Comparison of ENCODE assay signal across 27 cellular contexts in the genomic region with DNA sequence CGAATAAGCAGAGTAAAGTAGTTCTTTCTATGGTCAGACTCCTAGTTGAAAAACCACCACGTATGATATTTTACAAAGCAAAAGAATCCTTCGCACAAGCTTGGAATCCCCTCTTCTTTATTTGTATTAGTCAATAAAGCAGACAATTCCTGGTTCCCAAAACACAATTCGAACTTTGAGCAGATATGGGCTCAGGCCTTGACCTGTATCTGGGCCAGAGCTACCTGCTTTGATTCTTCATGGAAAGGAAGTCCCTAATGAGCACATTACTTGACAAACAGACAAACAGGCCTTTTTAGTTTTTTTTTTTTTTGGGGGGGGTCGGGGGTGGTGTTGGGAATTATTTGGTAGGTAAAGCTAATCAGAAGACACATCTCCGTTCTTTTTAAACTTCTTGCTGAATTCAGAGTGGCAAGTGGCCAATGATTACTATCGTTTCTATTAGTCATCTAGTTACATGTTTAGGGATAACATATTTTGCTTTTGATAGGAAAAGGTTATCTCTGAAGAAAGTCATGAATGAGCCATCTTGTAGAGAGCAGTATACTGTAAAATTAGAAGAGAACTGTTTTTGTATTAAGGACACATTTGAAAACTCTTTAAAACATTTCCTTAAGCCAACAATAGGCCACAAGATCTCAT.
"Had no signal": no experiment of that assay in that cellular context is flagged by ENCODE, and none has a peak within 500 bp of the region (broad histone marks: within the 10 kb centered on the region; RNA-seq: fewer than 3 reads in every experiment).

No MANE protein-coding gene starts in this region.

- H3K27ac ChIP-seq: body of pancreas, cardiac muscle cell, colonic mucosa, dorsolateral prefrontal cortex, foreskin keratinocyte, thoracic aorta had no signal

- ATAC-seq: activated CD8-positive, alpha-beta memory T cell treated with anti-CD3 and anti-CD28 coated beads, Interleukin-2, amount 10 ng/mL, durations not matched to agents 7 days and 5 days; activated CD8-positive, alpha-beta T cell treated with anti-CD3 and anti-CD28 coated beads, Interleukin-2, amount 10 ng/mL, durations not matched to agents 7 days and 5 days; body of pancreas; foreskin keratinocyte; left cardiac atrium; left ventricle myocardium superior; mucosa of descending colon; right cardiac atrium; T-cell had no signal

- H3K9me3 Mint-ChIP-seq: activated B cell treated with CpG ODN at 0.5 μM for 24 hours had no signal

- H3K27me3 Mint-ChIP-seq: activated B cell treated with CpG ODN at 0.5 μM for 24 hours; activated CD8-positive, alpha-beta memory T cell treated with anti-CD3 and anti-CD28 coated beads, Interleukin-2, amount 10 ng/mL, durations not matched to agents 7 days and 5 days; T-cell had no signal

- H3K27me3 ChIP-seq: body of pancreas, cardiac muscle cell, colonic mucosa, dorsolateral prefrontal cortex, foreskin keratinocyte had no signal

- H3K4me3 ChIP-seq: body of pancreas, cardiac muscle cell, colonic mucosa, dorsolateral prefrontal cortex, mucosa of descending colon, thoracic aorta had no signal

- H3K27ac Mint-ChIP-seq: activated B cell treated with CpG ODN at 0.5 μM for 24 hours; activated naive CD8-positive, alpha-beta T cell; stimulated activated naive CD8-positive, alpha-beta T cell treated with anti-CD3 and anti-CD28 coated beads, Interleukin-15, Interleukin-2, amounts not matched to agents 100 ng/mL and 50 ng/mL, for 24 hours had no signal

- H3K9me3 ChIP-seq: body of pancreas, colonic mucosa, mucosa of descending colon, thoracic aorta had no signal

- H3K4me1 ChIP-seq: body of pancreas, colonic mucosa had no signal

- DNase-seq: activated B cell treated with CpG ODN at 0.5 μM for 24 hours; activated CD8-positive, alpha-beta memory T cell treated with anti-CD3 and anti-CD28 coated beads, Interleukin-2, amount 10 ng/mL, durations not matched to agents 7 days and 5 days; activated CD8-positive, alpha-beta T cell treated with anti-CD3 and anti-CD28 coated beads, Interleukin-2, amount 10 ng/mL, durations not matched to agents 7 days and 5 days; activated effector memory CD4-positive, alpha-beta T cell treated with Interleukin-2 at 50 U/mL for 16 hours; activated naive CD4-positive, alpha-beta T cell treated with Interleukin-2 at 50 U/mL for 16 hours; activated T-cell treated with anti-CD3 and anti-CD28 coated beads for 4 hours; anterior cingulate cortex; body of pancreas; cerebellar nuclear complex; colonic mucosa; dorsolateral prefrontal cortex; effector memory CD4-positive, alpha-beta T cell; erythroblast; foreskin keratinocyte; left cardiac atrium; left ventricle myocardium superior; mucosa of descending colon; occipital lobe; right cardiac atrium; stimulated activated CD4-positive, alpha-beta T cell treated with anti-CD3 and anti-CD28 coated beads, Interleukin-4, amount 100 ng/mL, for 1 hour; T-cell; trophoblast cell had no signal

- H3K36me3 ChIP-seq: cardiac muscle cell, colonic mucosa, thoracic aorta had no signal

- H3K4me3 Mint-ChIP-seq: activated B cell treated with CpG ODN at 0.5 μM for 24 hours; activated CD8-positive, alpha-beta memory T cell treated with anti-CD3 and anti-CD28 coated beads, Interleukin-2, amount 10 ng/mL, durations not matched to agents 7 days and 5 days; activated CD8-positive, alpha-beta T cell treated with anti-CD3 and anti-CD28 coated beads, Interleukin-2, amount 10 ng/mL, durations not matched to agents 7 days and 5 days; activated naive CD8-positive, alpha-beta T cell; stimulated activated naive CD8-positive, alpha-beta T cell treated with anti-CD3 and anti-CD28 coated beads, Interleukin-15, Interleukin-2, amounts not matched to agents 100 ng/mL and 50 ng/mL, for 24 hours; T-cell; T-helper 2 cell treated with Interferon-gamma antibody and Interleukin-4, amounts not matched to agents 5 μg/mL and 100 μg/mL, for 36 hours had no signal

- H3K4me1 Mint-ChIP-seq: activated B cell treated with CpG ODN at 0.5 μM for 24 hours had no signal

- H3K36me3 Mint-ChIP-seq: activated naive CD8-positive, alpha-beta T cell had no signal
